9 cellular contexts compared by ENCODE assay signal in the genomic region with DNA sequence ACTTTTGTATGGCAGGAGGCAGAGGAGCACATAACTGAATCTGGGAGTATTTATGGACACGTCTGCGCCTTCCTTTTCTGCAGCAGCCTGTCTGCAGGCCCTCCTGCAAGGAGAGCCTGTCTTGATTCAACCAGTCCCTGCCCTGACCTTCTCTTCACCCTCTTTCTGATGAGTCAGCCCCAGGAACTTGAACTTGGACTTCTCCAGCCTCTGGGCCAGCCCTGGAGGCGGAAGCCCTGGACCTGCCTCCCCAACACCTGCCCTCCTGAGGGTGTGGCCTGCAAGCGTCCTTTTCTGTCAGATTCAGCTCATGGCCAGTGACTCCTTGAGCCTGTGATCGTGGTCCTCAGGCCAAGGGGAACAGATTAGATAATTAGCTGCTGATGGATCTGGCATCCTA. TPM values are rescaled to one million over a fixed set of nuclear protein-coding genes. Genes with fewer than 3 reads are reported as not detected.
DNase-seq lines count a peak whose midpoint lies in the region; ATAC-seq and TF ChIP-seq lines count a peak whose summit lies in the region.
"Had no signal": no experiment of that assay in that cellular context is flagged by ENCODE, and none has a peak within 500 bp of the region (broad histone marks: within the 10 kb centered on the region; RNA-seq: fewer than 3 reads in every experiment).

No MANE protein-coding gene starts in this region.

- DNase-seq in COLO668 (lab: John Stamatoyannopoulos, UW; ENCODE audit: unreplicated experiment) (peak; percentile 80), NCI-H226 (peak; percentile 98), cardiac fibroblast (ENCODE audit: low read depth in 2 of 2) (peak; percentile 66 to 70), lung (ENCODE audit: low spot score) (peak; percentile 72), germinal center (ENCODE audit: low spot score) (no peak), posterior vena cava (ENCODE audit: low spot score) (no peak), G401 (ENCODE audit: low spot score) (no peak)
- no peak for DNase-seq in T-helper 2 cell treated with Interferon-gamma antibody and Interleukin-4, amounts not matched to agents 5 μg/mL and 100 μg/mL, for 36 hours (ENCODE audit: low spot score)
- DNase-seq: NCI-H446 treated with DMSO at 0.1 percent for 48 hours had no signal

- in situ Hi-C loops in G401 (cut with HindIII; ENCODE audit: low sequenced_read_pairs) = no loop called here

- no peak overlapping the region for H3K4me3 Mint-ChIP-seq in T-helper 2 cell treated with Interferon-gamma antibody and Interleukin-4, amounts not matched to agents 5 μg/mL and 100 μg/mL, for 36 hours

- H3K27me3 ChIP-seq in lung (ENCODE audit: control insufficient read depth, insufficient read depth) = no peaks in the 10 kb centered on the region

- peaks cover 23% of the 10 kb centered on the region for H3K4me1 Mint-ChIP-seq in T-helper 2 cell treated with Interferon-gamma antibody and Interleukin-4, amounts not matched to agents 5 μg/mL and 100 μg/mL, for 36 hours (ENCODE audit: low read depth)

- H3K27ac Mint-ChIP-seq in T-helper 2 cell treated with Interferon-gamma antibody and Interleukin-4, amounts not matched to agents 5 μg/mL and 100 μg/mL, for 36 hours = no peak overlapping the region

- intact Hi-C loops in posterior vena cava (cut with DNase I) = no loop called here

- H3K27me3 Mint-ChIP-seq in T-helper 2 cell treated with Interferon-gamma antibody and Interleukin-4, amounts not matched to agents 5 μg/mL and 100 μg/mL, for 36 hours (ENCODE audit: low read depth) = no peaks in the 10 kb centered on the region

- H3K27ac ChIP-seq in lung (ENCODE audit: low read depth in 1 of 2, low read length in 1 of 2) = peak overlapping the region; percentile 7 to 17

- no peaks in the 10 kb centered on the region for H3K9me3 ChIP-seq in lung (ENCODE audit: control insufficient read depth in 2 of 2, insufficient read depth in 1 of 2, low read length in 1 of 2)

- no peaks in the 10 kb centered on the region for H3K36me3 Mint-ChIP-seq in T-helper 2 cell treated with Interferon-gamma antibody and Interleukin-4, amounts not matched to agents 5 μg/mL and 100 μg/mL, for 36 hours (ENCODE audit: low read depth)

- H3K36me3 ChIP-seq in lung (ENCODE audit: control insufficient read depth in 2 of 2, insufficient read depth in 2 of 2, low read length in 2 of 2) = no peaks in the 10 kb centered on the region

- H3K9me3 Mint-ChIP-seq in T-helper 2 cell treated with Interferon-gamma antibody and Interleukin-4, amounts not matched to agents 5 μg/mL and 100 μg/mL, for 36 hours = no peaks in the 10 kb centered on the region

- ATAC-seq in lung (ENCODE audit: insufficient read depth, low FRiP score) = no peak

- no peak for TF ChIP-seq CTCF in cardiac fibroblast (IDR thresholded peaks at IDR 0.05; ENCODE audit: low read depth, low read length)
- no peak for TF ChIP-seq CTCF in lung (IDR thresholded peaks at IDR 0.05; ENCODE audit: control extremely low read depth, extremely low read depth)

- peaks cover 11 to 28% of the 10 kb centered on the region in 2 donors for H3K4me1 ChIP-seq in lung (ENCODE audit: control insufficient read depth in 2 of 2, insufficient read depth in 2 of 2, low read length in 2 of 2)

- H3K4me3 ChIP-seq in cardiac fibroblast (replicated peaks in 1 of 2; ENCODE audit: low read depth in 2 of 2, low read length in 2 of 2) (no peak overlapping the region), lung (no peak overlapping the region)

- WGBS in lung, 2 donors = 62 to 80% methylated on average over 5 of the region's 5 CpGs

RNA-seq across cellular contexts. Expression of a gene that starts 20.0 kb away (rescaled TPM):
- total RNA-seq in lung = 1 to 10 TPM; 1.5 to 7.5 TPM
- 1 to 10 TPM; 2.9 to 3.0 TPM for polyA plus RNA-seq in lung
- total RNA-seq in posterior vena cava = 1 to 10 TPM; 1.8 to 2.4 TPM
- total RNA-seq in G401 (2014; rRNA removed; shearing (Covaris generic)) = 0.74 and 1.4 TPM in 2 replicates

RNA-seq across cellular contexts. Expression of a gene that starts 52.2 kb away (rescaled TPM):
- total RNA-seq in lung = 10 to 100 TPM; 27.1 to 41.2 TPM
- polyA plus RNA-seq in lung = 10 to 100 TPM; 11.9 to 23.3 TPM
- 1 to 10 TPM; 3.1 to 3.7 TPM for total RNA-seq in posterior vena cava
- total RNA-seq in G401 (2014; rRNA removed; shearing (Covaris generic)) = 0.71 and 1.4 TPM in 2 replicates

Comparison
In these comparisons a context has a peak if more than half of its experiments do, and no peak if none do; other contexts are left out.
1. DNase-seq: peak in COLO668 (single experiment), NCI-H226 (single experiment), cardiac fibroblast (2 of 2) and lung (single experiment); none in germinal center (single experiment), posterior vena cava (single experiment), G401 (single experiment) and T-helper 2 cell treated with Interferon-gamma antibody and Interleukin-4, amounts not matched to agents 5 μg/mL and 100 μg/mL, for 36 hours (single experiment).
2. RNA of a gene that starts 52.2 kb away (total RNA-seq): 27.1 to 41.2 TPM in lung; 3.1 to 3.7 TPM in posterior vena cava and 0.71 to 1.4 TPM in G401; every median in the first group is over 4 times any median in the second.